Comparison of ENCODE assay signal across 8 cellular contexts in the genomic region with DNA sequence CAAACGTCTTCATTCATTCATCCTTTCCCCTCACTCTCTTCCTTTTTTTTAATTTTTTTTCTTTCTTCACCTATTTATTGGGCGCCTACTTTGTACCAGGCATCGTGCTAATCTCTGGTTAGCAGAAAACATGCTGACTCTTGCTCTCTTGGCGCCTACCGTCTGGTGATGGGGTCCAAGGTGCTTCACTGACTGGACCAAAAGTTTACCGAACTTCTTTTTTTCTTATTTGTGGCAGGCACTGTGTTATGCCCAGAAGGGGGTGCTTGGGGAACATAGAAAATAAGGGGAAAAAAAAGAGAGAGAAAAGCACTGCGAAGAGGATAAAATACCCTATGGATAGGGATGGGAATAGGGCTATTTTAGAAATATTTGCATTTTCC. TPM values are rescaled to one million over a fixed set of nuclear protein-coding genes. Genes with fewer than 3 reads are reported as not detected.
DNase-seq lines count a peak whose midpoint lies in the region; ATAC-seq and TF ChIP-seq lines count a peak whose summit lies in the region.

No MANE protein-coding gene starts in this region.

- peak overlapping the region; percentile 41 for H3K27ac ChIP-seq in substantia nigra (ENCODE audit: low read depth, low read length, poor library complexity, severe bottlenecking)

- POLR2A ChIA-PET in activated CD4-positive, alpha-beta memory T cell treated with anti-CD3 and anti-CD28 coated beads, Interleukin-2, amount 10 ng/mL, durations not matched to agents 7 days and 5 days (lab: Charles Lee): interaction anchor here (0.9 kb wide), 1 partner anchor 13 kb away, joined by 4 read pairs; no protein-coding TSS in a partner anchor

- peak overlapping the region; percentile 72 for H3K27ac Mint-ChIP-seq in activated CD4-positive, alpha-beta memory T cell treated with anti-CD3 and anti-CD28 coated beads, Interleukin-2, amount 10 ng/mL, durations not matched to agents 7 days and 5 days

- no peak for ATAC-seq in GM19328 (IDR thresholded peaks at IDR 0.05; ENCODE audit: unreplicated experiment)

- TF ChIP-seq CTCF in HFF-Myc (IDR thresholded peaks at IDR 0.05; ENCODE audit: low read depth, low read length, missing control alignments): no peak

- H3K4me1 Mint-ChIP-seq in activated CD4-positive, alpha-beta memory T cell treated with anti-CD3 and anti-CD28 coated beads, Interleukin-2, amount 10 ng/mL, durations not matched to agents 7 days and 5 days: peaks cover 35% of the 10 kb centered on the region

- no peaks in the 10 kb centered on the region for H3K9me3 ChIP-seq in iPS-18c (ENCODE audit: control insufficient read depth, insufficient read depth, low read length)

- H3K4me3 ChIP-seq in HFF-Myc (replicated peaks; ENCODE audit: low read depth, low read length) (peak overlapping the region; percentile 80), iPS-18c (ENCODE audit: insufficient read depth, low read depth, low read length) (peak overlapping the region; percentile 86; the same call in 1 of the 2 replicates)

- DNase-seq in EH (ENCODE audit: low read depth): peak; percentile 16
- DNase-seq in HFF-Myc (ENCODE audit: extremely low read depth, low read depth): no peak
- DNase-seq in activated CD4-positive, alpha-beta memory T cell treated with anti-CD3 and anti-CD28 coated beads, Interleukin-2, amount 10 ng/mL, durations not matched to agents 7 days and 5 days: no peak
- peak in 1 of 49 donors; percentile 0 for DNase-seq in substantia nigra (lab: John Stamatoyannopoulos, UW)
- DNase-seq in activated gamma-delta T cell (lab: John Stamatoyannopoulos, UW): no peak
- no peak for DNase-seq in inferior parietal cortex (ENCODE audit: extremely low spot score)

- CTCF ChIA-PET in activated CD4-positive, alpha-beta memory T cell treated with anti-CD3 and anti-CD28 coated beads, Interleukin-2, amount 10 ng/mL, durations not matched to agents 7 days and 5 days (lab: Charles Lee): no interaction called here

- peaks cover 13% of the 10 kb centered on the region for H3K36me3 Mint-ChIP-seq in activated CD4-positive, alpha-beta memory T cell treated with anti-CD3 and anti-CD28 coated beads, Interleukin-2, amount 10 ng/mL, durations not matched to agents 7 days and 5 days (ENCODE audit: low read depth)

- peak overlapping the region; percentile 83 for H3K4me3 Mint-ChIP-seq in activated CD4-positive, alpha-beta memory T cell treated with anti-CD3 and anti-CD28 coated beads, Interleukin-2, amount 10 ng/mL, durations not matched to agents 7 days and 5 days

- H3K9me3 Mint-ChIP-seq in activated CD4-positive, alpha-beta memory T cell treated with anti-CD3 and anti-CD28 coated beads, Interleukin-2, amount 10 ng/mL, durations not matched to agents 7 days and 5 days: no peaks in the 10 kb centered on the region

- peaks cover 3% of the 10 kb centered on the region for H3K27me3 Mint-ChIP-seq in activated CD4-positive, alpha-beta memory T cell treated with anti-CD3 and anti-CD28 coated beads, Interleukin-2, amount 10 ng/mL, durations not matched to agents 7 days and 5 days

RNA-seq across cellular contexts. Expression of gene FAM204A, which starts 0.5 kb away (rescaled TPM):
- total RNA-seq in activated CD4-positive, alpha-beta memory T cell treated with anti-CD3 and anti-CD28 coated beads, Interleukin-2, amount 10 ng/mL, durations not matched to agents 7 days and 5 days: 10 to 100 TPM; 53.6 to 56.5 TPM
